8 cellular contexts compared by ENCODE assay signal in genomic region chr13:99498304-99499161, GRCh38. TPM values are rescaled to one million over a fixed set of nuclear protein-coding genes. Genes with fewer than 3 reads are reported as not detected.
DNase-seq lines count a peak whose midpoint lies in the region; ATAC-seq and TF ChIP-seq lines count a peak whose summit lies in the region.

No MANE protein-coding gene starts in this region.

- no peak for TF ChIP-seq CTCF in colonic mucosa (IDR thresholded peaks at IDR 0.05)

- H3K9ac ChIP-seq in colonic mucosa (ENCODE audit: low read depth in 2 of 2, low read length in 2 of 2), result peak overlapping the region; percentile 45 to 89

- no peaks in the 10 kb centered on the region for H3K36me3 ChIP-seq in colonic mucosa

- peak; percentile 66 for ATAC-seq in HG03432 (IDR thresholded peaks at IDR 0.05; ENCODE audit: unreplicated experiment)

- H3K4me3 ChIP-seq in colonic mucosa, result peak overlapping the region; percentile 43

- intact Hi-C loops in colonic mucosa (cut with DNase I), result loop anchor here (5.0 kb wide), 1 partner anchor 109 kb away; the partner anchor contains the start of gene CLYBL

- peak; percentile 74 for TF ChIP-seq POLR2A in GM19193 (IDR thresholded peaks at IDR 0.05; ENCODE audit: extremely low read depth, insufficient read depth, insufficient read length)

- H3K27me3 ChIP-seq in colonic mucosa, result no peaks in the 10 kb centered on the region

- peaks cover 11% of the 10 kb centered on the region for H3K4me1 ChIP-seq in colonic mucosa

- H3K27ac ChIP-seq in colonic mucosa, result peak overlapping the region; percentile 97

- DNase-seq in Ammon's horn (ENCODE audit: low spot score) (peak; percentile 95), NCI-H524 (lab: John Stamatoyannopoulos, UW) (peak; percentile 95 to 98), colonic mucosa (peak; percentile 98), kidney tubule cell (ENCODE audit: low spot score) (peak; percentile 98)
- DNase-seq in activated CD4-positive, alpha-beta T cell treated with anti-CD3 and anti-CD28 coated beads for 4 hours, result peak; percentile 94 to 96
- peak; percentile 93 for DNase-seq in stimulated activated CD4-positive, alpha-beta T cell treated with anti-CD3 and anti-CD28 coated beads, Interleukin-1b, Interleukin-23, amount 100 ng/mL, for 1 hour (ENCODE audit: low read depth in 2 of 2)

- H3K9me3 ChIP-seq in colonic mucosa, result no peaks in the 10 kb centered on the region

RNA-seq across cellular contexts. Expression of gene TM9SF2, which starts 2.7 kb away (rescaled TPM):
- 100 to 1,000 TPM; 205 to 220 TPM for total RNA-seq in colonic mucosa

Comparison
In these comparisons a context has a peak if more than half of its experiments do, and no peak if none do; other contexts are left out.
1. Peak in every context shown above with its lines: DNase-seq, ATAC-seq, H3K4me3 ChIP-seq and H3K27ac ChIP-seq.